In genomic region chr20:34046330-34046729, GRCh38 we compare ENCODE assay signal across 2 cellular contexts.
TF ChIP-seq lines count a peak whose summit lies in the region.

No MANE protein-coding gene starts in this region.

TF ChIP-seq in GM23338, 12 proteins besides CTCF, POLR2A, EP300 and RAD21 (continued from another document):
- no peak for TF ChIP-seq ZNF462 (CRISPR knock-in tag; IDR thresholded peaks at IDR 0.05)
- no peak for TF ChIP-seq ETS1 (IDR thresholded peaks at IDR 0.05)
- TF ChIP-seq POLR2AphosphoS5 (IDR thresholded peaks at IDR 0.05; ENCODE audit: low read depth): no peak
- TF ChIP-seq NANOG (IDR thresholded peaks at IDR 0.05; ENCODE audit: borderline replicate concordance): no peak
- no peak for TF ChIP-seq CREB1 (CRISPR knock-in tag; IDR thresholded peaks at IDR 0.05; ENCODE audit: low read depth)

TF ChIP-seq in H1, 55 proteins besides CTCF, POLR2A, EP300 and RAD21 (continued from another document):
- no peak for TF ChIP-seq ZNF274 (IDR thresholded peaks at IDR 0.05; ENCODE audit: borderline replicate concordance, extremely low read depth, low read length)
